Comparison of ENCODE assay signal across 8 cellular contexts in the genomic region with DNA sequence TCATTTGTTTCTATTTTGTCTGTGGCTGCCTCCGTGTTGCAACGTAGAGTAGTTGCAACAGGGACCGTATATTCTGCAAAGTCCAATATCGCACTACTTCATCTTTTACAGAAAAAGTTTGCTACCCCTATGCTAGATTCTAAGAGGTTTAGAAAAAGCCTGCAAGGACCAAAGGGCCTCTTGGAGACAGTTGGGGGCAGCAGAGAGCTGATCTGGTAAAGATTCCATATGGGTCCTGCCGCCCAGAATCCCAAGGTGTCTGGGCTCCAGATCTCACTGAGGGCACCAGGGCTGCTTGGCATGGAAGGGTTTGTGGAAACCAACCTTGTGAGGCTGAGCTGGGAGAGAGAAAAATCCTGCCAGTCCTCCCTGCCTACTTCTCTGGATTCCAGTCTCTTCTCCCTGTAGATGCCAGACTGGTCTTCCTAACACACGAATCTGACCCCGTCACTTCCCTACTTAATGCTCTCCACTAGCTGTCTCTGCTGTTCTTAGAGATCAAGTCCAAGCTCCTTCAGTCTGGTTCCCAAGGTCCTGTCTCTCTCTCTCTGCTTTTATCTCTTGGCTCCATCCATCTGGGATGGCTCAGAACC.
DNase-seq lines count a peak whose midpoint lies in the region; ATAC-seq and TF ChIP-seq lines count a peak whose summit lies in the region.

No MANE protein-coding gene starts in this region.

- no peaks in the 10 kb centered on the region for H3K79me1 ChIP-seq in IMR-90 (ENCODE audit: low read depth in 1 of 2, low read length in 2 of 2)

- H4K91ac ChIP-seq in IMR-90 (ENCODE audit: insufficient read depth, low read depth, low read length): no peak overlapping the region

- H3K36me3 Mint-ChIP-seq in type B pancreatic cell: no peaks in the 10 kb centered on the region

- H3K4me2 ChIP-seq in IMR-90 (ENCODE audit: low read depth, low read length) (no peak overlapping the region), PC-9 (no peak overlapping the region)

- no peak overlapping the region for H2BK15ac ChIP-seq in IMR-90 (ENCODE audit: low read depth, low read length)

- CTCF ChIA-PET in IMR-90 (lab: Yijun Ruan, JAX): interaction anchor here (0.6 kb wide), 2 partner anchors 13 to 684 kb away, joined by 3 read pairs; no protein-coding TSS in a partner anchor
- CTCF ChIA-PET in PC-9 (lab: Charles Lee): no interaction called here

- H3K27ac ChIP-seq in IMR-90 (ENCODE audit: insufficient read depth, low read length): no peak overlapping the region
- no peak overlapping the region for H3K27ac ChIP-seq in PC-9

- H4K5ac ChIP-seq in IMR-90 (ENCODE audit: low read depth, low read length): no peak overlapping the region

- H3K79me2 ChIP-seq in PC-9 (ENCODE audit: low read depth): no peaks in the 10 kb centered on the region

- peak; percentile 48 for TF ChIP-seq RAD21 in IMR-90 (IDR thresholded peaks at IDR 0.05; ENCODE audit: low read length)

- no peak for TF ChIP-seq POLR2A in IMR-90 (IDR thresholded peaks at IDR 0.05; ENCODE audit: low read depth, low read length)

- H3K14ac ChIP-seq in IMR-90 (replicated peaks; ENCODE audit: low read depth, low read length): no peak overlapping the region

- no peak overlapping the region for H3K9ac ChIP-seq in IMR-90 (ENCODE audit: low read depth, low read length)

- H3K9me1 ChIP-seq in IMR-90 (ENCODE audit: insufficient read depth, low read length): no peaks in the 10 kb centered on the region

- no peak overlapping the region for H2AK5ac ChIP-seq in IMR-90 (ENCODE audit: low read depth, low read length)

- H3K4me1 Mint-ChIP-seq in type B pancreatic cell (ENCODE audit: unreplicated experiment): no peaks in the 10 kb centered on the region

- H4K20me1 ChIP-seq in IMR-90 (ENCODE audit: insufficient read depth, low read length) (no peaks in the 10 kb centered on the region), PC-9 (ENCODE audit: insufficient read depth) (no peaks in the 10 kb centered on the region)

- no peak overlapping the region for H3K56ac ChIP-seq in IMR-90 (ENCODE audit: extremely low read depth, insufficient read depth, low read length)

- no peaks in the 10 kb centered on the region for H3K9me2 ChIP-seq in PC-9 (ENCODE audit: insufficient read depth)

- peak; percentile 46 for TF ChIP-seq CTCF in IMR-90 (conservative IDR thresholded peaks at IDR 0.05; ENCODE audit: low read depth, low read length)
- peak; percentile 46 for TF ChIP-seq CTCF in PC-9 (conservative IDR thresholded peaks at IDR 0.05)
- TF ChIP-seq CTCF in foreskin fibroblast (IDR thresholded peaks at IDR 0.05; ENCODE audit: low read depth, low read length): peak; percentile 69
- TF ChIP-seq CTCF in type B pancreatic cell (conservative IDR thresholded peaks at IDR 0.05): peak; percentile 81

- intact Hi-C loops in IMR-90 (cut with micrococcal nuclease) (loop anchor here (1.0 kb wide), 1 partner anchor 385 kb away; no protein-coding TSS in a partner anchor), PC-9 (cut with micrococcal nuclease; ENCODE audit: unreplicated experiment) (no loop called here)

- H4K8ac ChIP-seq in IMR-90 (ENCODE audit: low read depth in 2 of 2, low read length in 2 of 2): no peak overlapping the region

- POLR2A ChIA-PET in IMR-90 (lab: Charles Lee; ENCODE audit: unreplicated experiment): no interaction called here
- POLR2A ChIA-PET in PC-9 (lab: Charles Lee; ENCODE audit: unreplicated experiment): no interaction called here

- H3K27ac Mint-ChIP-seq in type B pancreatic cell: no peak overlapping the region

- in situ Hi-C loops in IMR-90 (cut with MboI; ENCODE audit: low sequenced_read_pairs): no loop called here

- H3K36me3 ChIP-seq in IMR-90 (ENCODE audit: control insufficient read depth, insufficient read depth, low read length): no peaks in the 10 kb centered on the region
- no peaks in the 10 kb centered on the region for H3K36me3 ChIP-seq in PC-9 (ENCODE audit: low read depth)

- H3K9me3 Mint-ChIP-seq in type B pancreatic cell: no peaks in the 10 kb centered on the region

- no peak overlapping the region for H2BK20ac ChIP-seq in IMR-90 (ENCODE audit: low read depth, low read length)

- no peak overlapping the region for H3K4me3 ChIP-seq in IMR-90 (ENCODE audit: insufficient read depth, low read depth, low read length)
- no peak overlapping the region for H3K4me3 ChIP-seq in PC-9
- no peak overlapping the region for H3K4me3 ChIP-seq in foreskin fibroblast (ENCODE audit: low read depth in 1 of 2, low read length in 2 of 2)

- no peak overlapping the region for H3K23ac ChIP-seq in IMR-90 (ENCODE audit: low read depth, low read length)

- H2AFZ ChIP-seq in IMR-90 (replicated peaks; ENCODE audit: low read length, poor library complexity) (no peak overlapping the region), PC-9 (no peak overlapping the region)

- H3K27me3 Mint-ChIP-seq in type B pancreatic cell: peaks cover 31% of the 10 kb centered on the region

- H2BK120ac ChIP-seq in IMR-90 (ENCODE audit: low read depth, low read length): no peak overlapping the region

- H3K4me1 ChIP-seq in IMR-90 (ENCODE audit: control insufficient read depth, insufficient read depth, low read length) (no peaks in the 10 kb centered on the region), PC-9 (replicated peaks; ENCODE audit: insufficient read depth) (no peaks in the 10 kb centered on the region)

- no peak overlapping the region for H2BK5ac ChIP-seq in IMR-90 (ENCODE audit: low read depth, low read length, poor library complexity, severe bottlenecking)

- H3K4me3 Mint-ChIP-seq in type B pancreatic cell: no peak overlapping the region

- H3K27me3 ChIP-seq in IMR-90 (ENCODE audit: control insufficient read depth, insufficient read depth, low read length) (peaks cover 3% of the 10 kb centered on the region), PC-9 (ENCODE audit: insufficient read depth, low read depth) (peaks cover 65% of the 10 kb centered on the region)

- WGBS in IMR-90 (ENCODE audit: extremely low coverage in 2 of 2, insufficient read length in 1 of 2), 2 experiments: 68% methylated on average over 2 of the region's 7 CpGs; no CpG with 5 or more reads in 1 of the 2 experiments

- DNase-seq in ELF-1 (ENCODE audit: low read depth, low spot score) (peak; percentile 68), IMR-90 (peak; percentile 23), PC-9 (no peak), foreskin fibroblast (peak; percentile 5 to 38), type B pancreatic cell (ENCODE audit: extremely low spot score, unreplicated experiment) (no peak)

- no peak overlapping the region for H3K18ac ChIP-seq in IMR-90 (ENCODE audit: low read depth, low read length)

- dilution Hi-C loops in IMR-90 (cut with HindIII; ENCODE audit: low sequenced_read_pairs, unreplicated experiment): no loop called here

- H2AK9ac ChIP-seq in IMR-90 (replicated peaks; ENCODE audit: low read depth, low read length, poor library complexity): no peak overlapping the region

- ATAC-seq in IMR-90 (ENCODE audit: low read depth) (peak; percentile 49), GM21619 (IDR thresholded peaks at IDR 0.05; ENCODE audit: unreplicated experiment) (no peak), GM19397 (IDR thresholded peaks at IDR 0.05; ENCODE audit: unreplicated experiment) (no peak), GM18858 (IDR thresholded peaks at IDR 0.05; ENCODE audit: unreplicated experiment) (no peak)

- H3F3A ChIP-seq in PC-9 (ENCODE audit: insufficient read depth, low read depth): no peaks in the 10 kb centered on the region

- BruUV-seq in IMR-90 (replicated peaks; lab: Mats Ljungman, UMichigan) (no TSS peak), PC-9 (replicated peaks; lab: Mats Ljungman, UMichigan) (no TSS peak)

- no peaks in the 10 kb centered on the region for H3K9me3 ChIP-seq in IMR-90 (ENCODE audit: control insufficient read depth, insufficient read depth, low read length)
- no peaks in the 10 kb centered on the region for H3K9me3 ChIP-seq in PC-9 (ENCODE audit: insufficient read depth, low read depth)

- H3K4ac ChIP-seq in IMR-90 (ENCODE audit: low read depth, low read length): no peak overlapping the region

TF ChIP-seq in IMR-90, 13 proteins besides CTCF, POLR2A, EP300 and RAD21:
- no peak for TF ChIP-seq MAZ (IDR thresholded peaks at IDR 0.05; ENCODE audit: borderline replicate concordance, low read depth, low read length)
- TF ChIP-seq SMC3 (IDR thresholded peaks at IDR 0.05; ENCODE audit: low read depth, low read length): peak; percentile 34

Comparison
In these comparisons a context has a peak if more than half of its experiments do, and no peak if none do; other contexts are left out.
1. DNase-seq: peak in ELF-1 (single experiment), IMR-90 (single experiment) and foreskin fibroblast (2 of 2); none in PC-9 (0 of 2) and type B pancreatic cell (single experiment).
2. Peak in every context shown above with its lines, with median percentiles within 50 percentile points of each other: CTCF ChIP-seq.